In genomic region chr13:46035066-46035465, GRCh38 we compare ENCODE assay signal across 19 cellular contexts.
"Had no signal": no experiment of that assay in that cellular context is flagged by ENCODE, and none has a peak within 500 bp of the region (broad histone marks: within the 10 kb centered on the region; RNA-seq: fewer than 3 reads in every experiment).

No MANE protein-coding gene starts in this region.

- H3K27ac Mint-ChIP-seq: dendritic cell treated with granulocyte-macrophage colony-stimulating factor and Interleukin-4, amounts not matched to agents 40 ng/mL and 50 ng/mL, for 4 days; natural killer cell treated with Interleukin-12 subunit alpha and Interleukin-12 subunit beta and Interleukin-15 and Interleukin-18, amount 100 ng/mL, for 72 hours had no signal

- H3K27me3 Mint-ChIP-seq: dendritic cell treated with granulocyte-macrophage colony-stimulating factor and Interleukin-4, amounts not matched to agents 40 ng/mL and 50 ng/mL, for 4 days; natural killer cell treated with Interleukin-12 subunit alpha and Interleukin-12 subunit beta and Interleukin-15 and Interleukin-18, amount 100 ng/mL, for 72 hours had no signal

- H3K27ac ChIP-seq: foreskin keratinocyte, thoracic aorta had no signal

- H3K4me3 Mint-ChIP-seq: dendritic cell treated with granulocyte-macrophage colony-stimulating factor and Interleukin-4, amounts not matched to agents 40 ng/mL and 50 ng/mL, for 4 days; natural killer cell treated with Interleukin-12 subunit alpha and Interleukin-12 subunit beta and Interleukin-15 and Interleukin-18, amount 100 ng/mL, for 72 hours; stimulated activated effector memory CD8-positive, alpha-beta T cell treated with anti-CD3 and anti-CD28 coated beads, Interleukin-12 subunit alpha, Interleukin-12 subunit beta, amount 100 ng/mL, for 72 hours had no signal

- ATAC-seq: foreskin keratinocyte; natural killer cell treated with Interleukin-12 subunit alpha and Interleukin-12 subunit beta and Interleukin-15 and Interleukin-18, amount 100 ng/mL, for 72 hours; stimulated activated effector memory CD8-positive, alpha-beta T cell treated with anti-CD3 and anti-CD28 coated beads, Interleukin-12 subunit alpha, Interleukin-12 subunit beta, amount 100 ng/mL, for 72 hours had no signal

- H3K36me3 ChIP-seq: thoracic aorta had no signal

- H3K27me3 ChIP-seq: foreskin keratinocyte had no signal

- H3K4me3 ChIP-seq: thoracic aorta had no signal

- DNase-seq: activated CD4-positive, CD25-positive, alpha-beta regulatory T cell treated with anti-CD3 and anti-CD28 coated beads, Interleukin-2, amount 50 U/mL, for 72 hours; activated naive CD4-positive, alpha-beta T cell treated with Interleukin-2 at 50 U/mL for 16 hours; activated T-cell treated with anti-CD3 and anti-CD28 coated beads for 4 hours; anterior cingulate cortex; effector memory CD4-positive, alpha-beta T cell; foreskin keratinocyte; glutamatergic neuron; hypothalamus; kidney; mesenchymal stem cell; nucleus accumbens; posterior cingulate gyrus; retina; stimulated activated CD4-positive, alpha-beta T cell treated with anti-CD3 and anti-CD28 coated beads, Interleukin-12 subunit alpha, Interleukin-12 subunit beta, amount 100 ng/mL, for 4 hours; stimulated activated CD4-positive, alpha-beta T cell treated with anti-CD3 and anti-CD28 coated beads, Interleukin-2, amount 100 ng/mL, for 24 hours had no signal
